7 cellular contexts compared by ENCODE assay signal in the genomic region with DNA sequence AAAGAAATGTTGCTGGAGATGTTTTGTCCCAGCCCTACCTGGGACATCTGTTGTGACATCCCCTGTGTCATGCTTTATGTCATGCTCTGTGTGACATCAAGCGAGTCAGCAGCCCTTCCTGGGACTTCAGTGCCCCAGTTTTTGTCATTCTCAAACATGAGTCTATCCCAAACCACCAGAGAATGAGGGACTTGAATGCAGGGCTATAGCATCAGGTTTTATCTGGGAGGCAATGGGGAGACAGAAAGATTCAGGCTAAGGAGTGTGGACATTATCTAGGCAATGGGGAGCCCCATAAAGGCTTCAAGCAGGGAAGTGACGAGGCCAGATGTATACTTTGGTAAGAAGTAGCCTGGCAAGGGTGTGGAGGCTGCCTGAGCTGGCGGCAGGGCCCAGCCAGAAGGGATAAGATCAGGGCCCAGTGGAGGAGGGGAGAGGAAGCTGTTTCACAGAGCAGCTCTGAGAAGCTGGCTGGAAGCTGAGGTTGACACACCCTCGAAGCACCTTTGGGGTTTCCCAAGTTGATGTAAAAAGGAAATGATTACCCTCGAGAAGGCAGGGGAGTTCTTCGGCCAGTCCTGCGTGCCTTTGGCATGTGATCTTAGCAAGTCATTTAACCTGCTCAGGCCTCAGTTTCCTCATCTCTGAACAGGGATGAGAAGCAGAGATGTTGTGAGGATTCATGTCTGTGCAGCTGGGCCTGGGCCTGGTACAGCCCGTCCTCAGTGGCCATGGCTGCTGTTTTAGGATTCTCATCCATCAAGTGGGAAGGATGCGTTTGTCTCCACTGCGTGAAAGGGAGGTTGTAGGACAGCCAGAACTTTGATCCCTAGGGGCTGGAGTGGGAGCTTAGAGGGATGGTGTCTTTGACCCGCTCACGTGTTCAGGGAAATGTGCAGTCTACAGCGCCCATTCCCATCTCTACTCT. TPM values are rescaled to one million over a fixed set of nuclear protein-coding genes. Genes with fewer than 3 reads are reported as not detected.
DNase-seq lines count a peak whose midpoint lies in the region; ATAC-seq, FAIRE-seq and TF ChIP-seq lines count a peak whose summit lies in the region.

No MANE protein-coding gene starts in this region.

- H3K9me3 ChIP-seq in T-helper 17 cell (ENCODE audit: control insufficient read depth, low read length, poor library complexity, severe bottlenecking) = no peaks in the 10 kb centered on the region
- H3K9me3 ChIP-seq in astrocyte (ENCODE audit: insufficient read depth, low read depth, low read length) = no peaks in the 10 kb centered on the region

- POLR2A ChIA-PET in naive thymus-derived CD8-positive, alpha-beta T cell (lab: Charles Lee) = interaction anchor here (0.5 to 1.6 kb wide), 15 partner anchors 9 to 266 kb away, joined by 3 to 11 read pairs (median 5); a partner anchor contains a TSS

- H4K20me1 ChIP-seq in astrocyte (ENCODE audit: insufficient read depth, low read length) = no peaks in the 10 kb centered on the region

- no peak for TF ChIP-seq CTCF in astrocyte (IDR thresholded peaks at IDR 0.05; ENCODE audit: insufficient read depth, low read depth, low read length)

- peak overlapping the region; percentile 14 for H2AFZ ChIP-seq in astrocyte (ENCODE audit: low read depth, low read length)

- FAIRE-seq in astrocyte (lab: Jason Lieb, UNC) = no peak

- peaks cover 5% of the 10 kb centered on the region for H3K79me2 ChIP-seq in astrocyte (ENCODE audit: insufficient read depth, low read length)

- H3K4me1 Mint-ChIP-seq in T-helper 17 cell = peaks cover 52% of the 10 kb centered on the region
- peaks cover 16% of the 10 kb centered on the region for H3K4me1 Mint-ChIP-seq in astrocyte (ENCODE audit: low read depth, unreplicated experiment)
- H3K4me1 Mint-ChIP-seq in naive thymus-derived CD8-positive, alpha-beta T cell = peaks cover 31 to 80% (median 60%) of the 10 kb centered on the region in 4 donors

- H3K4me2 ChIP-seq in astrocyte (ENCODE audit: low read length) = peak overlapping the region; percentile 18

- H3K27ac Mint-ChIP-seq in T-helper 17 cell = peak overlapping the region; percentile 100
- H3K27ac Mint-ChIP-seq in astrocyte (ENCODE audit: unreplicated experiment) = no peak overlapping the region
- H3K27ac Mint-ChIP-seq in naive thymus-derived CD8-positive, alpha-beta T cell = peak overlapping the region; percentile 83 to 96 (median 93)

- H3K27ac ChIP-seq in astrocyte (ENCODE audit: low read depth, low read length) (peak overlapping the region; percentile 28), temporal lobe (ENCODE audit: low read depth, low read length) (peak overlapping the region; percentile 63)

- no peak overlapping the region for H3K4me3 ChIP-seq in astrocyte (ENCODE audit: insufficient read depth, low read depth, low read length)

- no peaks in the 10 kb centered on the region for H3K36me3 ChIP-seq in astrocyte (ENCODE audit: insufficient read depth, low read length)

- no peaks in the 10 kb centered on the region for H3K9me3 Mint-ChIP-seq in astrocyte (ENCODE audit: unreplicated experiment)
- H3K9me3 Mint-ChIP-seq in naive thymus-derived CD8-positive, alpha-beta T cell = no peaks in the 10 kb centered on the region

- ATAC-seq in GM19043 (IDR thresholded peaks at IDR 0.05; ENCODE audit: low read depth, unreplicated experiment) (peak; percentile 79), HG03064 (IDR thresholded peaks at IDR 0.05; ENCODE audit: low read depth, unreplicated experiment) (peak; percentile 72), T-helper 17 cell (peak; percentile 83)
- ATAC-seq in naive thymus-derived CD8-positive, alpha-beta T cell = peak; percentile 65 to 70

- no peaks in the 10 kb centered on the region for H3K27me3 ChIP-seq in astrocyte (ENCODE audit: insufficient read depth, low read length)

- H3K9ac ChIP-seq in astrocyte (ENCODE audit: low read length) = peak overlapping the region; percentile 38

- H3K36me3 Mint-ChIP-seq in T-helper 17 cell (ENCODE audit: low read depth) (peaks cover 8% of the 10 kb centered on the region), astrocyte (ENCODE audit: low read depth, unreplicated experiment) (no peaks in the 10 kb centered on the region)
- H3K36me3 Mint-ChIP-seq in naive thymus-derived CD8-positive, alpha-beta T cell = peaks cover 0 to 14% (median 11%) of the 10 kb centered on the region in 3 donors

- H3K27me3 Mint-ChIP-seq in T-helper 17 cell (no peaks in the 10 kb centered on the region), astrocyte (ENCODE audit: low read depth, unreplicated experiment) (no peaks in the 10 kb centered on the region)
- H3K27me3 Mint-ChIP-seq in naive thymus-derived CD8-positive, alpha-beta T cell = no peaks in the 10 kb centered on the region

- peak overlapping the region; percentile 82 for H3K4me3 Mint-ChIP-seq in T-helper 17 cell
- peak overlapping the region; percentile 62 for H3K4me3 Mint-ChIP-seq in astrocyte (ENCODE audit: unreplicated experiment)
- peak overlapping the region; percentile 36 to 87 (median 78) for H3K4me3 Mint-ChIP-seq in naive thymus-derived CD8-positive, alpha-beta T cell

- H3K4me1 ChIP-seq in astrocyte (ENCODE audit: insufficient read depth, low read length) = peaks cover 38% of the 10 kb centered on the region

- DNase-seq in T-helper 17 cell (peak; percentile 54 to 68 (median 67)), astrocyte (ENCODE audit: low read depth) (peak; percentile 62), epidermal melanocyte (ENCODE audit: insufficient read length, low spot score) (no peak)
- peak; percentile 26 to 80 (median 59) for DNase-seq in naive thymus-derived CD8-positive, alpha-beta T cell

RNA-seq across cellular contexts. Expression of a gene that starts 34.3 kb away (rescaled TPM):
- total RNA-seq in T-helper 17 cell (1 to 10 TPM; 4.6 to 5.0 TPM), astrocyte (2.0 and 2.1 TPM in 2 replicates), temporal lobe (3.4 TPM)
- total RNA-seq in naive thymus-derived CD8-positive, alpha-beta T cell = 1 to 10 TPM; 4.3 to 4.4 TPM
- 1 to 10 TPM; 2.9 to 6.0 (median 5.1) TPM for polyA plus RNA-seq in naive thymus-derived CD8-positive, alpha-beta T cell

RNA-seq across cellular contexts. Expression of a gene that starts 49.2 kb away (rescaled TPM):
- total RNA-seq in T-helper 17 cell (10 to 100 TPM; 56.8 to 63.7 TPM), astrocyte (28.8 and 29.5 TPM in 2 replicates), temporal lobe (25.8 TPM)
- 10 to 100 TPM; 68.1 to 71.1 TPM for total RNA-seq in naive thymus-derived CD8-positive, alpha-beta T cell
- polyA plus RNA-seq in naive thymus-derived CD8-positive, alpha-beta T cell = 10 to 100 TPM; 11.5 to 20.9 (median 14.5) TPM

RNA-seq across cellular contexts. Expression of a gene that starts 57.4 kb away (rescaled TPM):
- 10 to 100 TPM; 56.3 to 63.7 TPM for total RNA-seq in T-helper 17 cell
- total RNA-seq in astrocyte = 34.6 and 39.1 TPM in 2 replicates
- 10 to 100 TPM; 71.5 to 78.8 TPM for total RNA-seq in naive thymus-derived CD8-positive, alpha-beta T cell
- 10 to 100 TPM; 11.4 to 36.1 (median 16.0) TPM for polyA plus RNA-seq in naive thymus-derived CD8-positive, alpha-beta T cell
- 89.7 TPM for total RNA-seq in temporal lobe
